ENCODE assay signal across 26 cellular contexts in the genomic region with DNA sequence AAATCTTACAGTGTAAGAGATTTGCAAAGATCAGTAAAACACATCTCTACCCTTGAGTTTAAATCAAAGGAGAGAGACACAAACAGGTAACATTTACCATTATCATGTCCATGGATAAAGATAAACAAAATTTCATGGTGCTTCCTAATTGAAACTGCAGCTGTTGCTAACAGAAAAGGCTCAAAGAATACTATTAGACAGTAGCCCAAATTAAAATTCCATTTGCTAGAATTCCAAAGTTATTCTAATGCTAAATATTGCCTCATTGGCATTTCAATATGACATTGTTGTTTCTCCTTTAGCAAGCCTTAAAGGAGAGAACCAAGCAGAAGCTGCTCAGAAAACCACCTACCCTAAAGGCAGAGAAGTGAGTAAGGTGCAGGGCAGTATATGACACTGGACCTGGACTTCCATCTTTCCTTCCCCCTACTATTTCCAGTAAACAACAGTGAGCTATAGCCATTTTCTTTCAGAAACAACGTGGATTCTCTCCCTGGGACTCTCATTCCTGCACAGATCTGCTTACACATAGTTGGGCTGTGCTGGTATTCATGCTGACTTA. TPM values are rescaled to one million over a fixed set of nuclear protein-coding genes. Genes with fewer than 3 reads are reported as not detected.
"Had no signal": no experiment of that assay in that cellular context is flagged by ENCODE, and none has a peak within 500 bp of the region (broad histone marks: within the 10 kb centered on the region; RNA-seq: fewer than 3 reads in every experiment).

No MANE protein-coding gene starts in this region.

- H3K27me3 ChIP-seq: brain microvascular endothelial cell, colonic mucosa, foreskin keratinocyte, transverse colon, vagina had no signal

- H3K4me1 Mint-ChIP-seq: activated T-helper 17 cell treated with anti-CD3 and anti-CD28 coated beads, Interleukin-2, amount 50 U/mL, for 72 hours had no signal

- H3K9me3 Mint-ChIP-seq: activated T-helper 17 cell treated with anti-CD3 and anti-CD28 coated beads, Interleukin-2, amount 50 U/mL, for 72 hours; memory B cell; neural crest cell had no signal

- H3K9me3 ChIP-seq: colonic mucosa, heart left ventricle, transverse colon, vagina had no signal

- H3K36me3 ChIP-seq: colonic mucosa, transverse colon had no signal

- H3K27ac Mint-ChIP-seq: activated CD8-positive, alpha-beta memory T cell treated with anti-CD3 and anti-CD28 coated beads, Interleukin-2, amount 10 ng/mL, durations not matched to agents 7 days and 5 days; activated T-helper 17 cell treated with anti-CD3 and anti-CD28 coated beads, Interleukin-2, amount 50 U/mL, for 72 hours; memory B cell; naive B cell had no signal

- DNase-seq: activated CD4-positive, CD25-positive, alpha-beta regulatory T cell treated with anti-CD3 and anti-CD28 coated beads, Interleukin-2, amount 50 U/mL, for 72 hours; activated CD8-positive, alpha-beta memory T cell treated with anti-CD3 and anti-CD28 coated beads, Interleukin-2, amount 10 ng/mL, durations not matched to agents 7 days and 5 days; activated naive CD4-positive, alpha-beta T cell treated with Interleukin-2 at 50 U/mL for 16 hours; brain microvascular endothelial cell; central memory CD4-positive, alpha-beta T cell; colonic mucosa; foreskin keratinocyte; heart left ventricle; naive B cell; stimulated activated CD4-positive, alpha-beta T cell treated with anti-CD3 and anti-CD28 coated beads, Interleukin-12 subunit alpha, Interleukin-12 subunit beta, amount 100 ng/mL, for 4 hours; stimulated activated CD4-positive, alpha-beta T cell treated with anti-CD3 and anti-CD28 coated beads, Interleukin-1b, Interleukin-23, amount 100 ng/mL, for 48 hours; stimulated activated CD8-positive, alpha-beta memory T cell treated with anti-CD3 and anti-CD28 coated beads, Interleukin-4, amount 100 ng/mL, for 48 hours; stimulated activated naive CD4-positive, alpha-beta T cell; transverse colon had no signal

- H3K4me1 ChIP-seq: colonic mucosa, foreskin keratinocyte had no signal

- H3K4me3 ChIP-seq: colonic mucosa, heart left ventricle, transverse colon, vagina had no signal

- H3K4me3 Mint-ChIP-seq: activated CD8-positive, alpha-beta memory T cell treated with anti-CD3 and anti-CD28 coated beads, Interleukin-2, amount 10 ng/mL, durations not matched to agents 7 days and 5 days; activated T-helper 17 cell treated with anti-CD3 and anti-CD28 coated beads, Interleukin-2, amount 50 U/mL, for 72 hours; memory B cell; naive B cell; neural crest cell had no signal

- H3K27me3 Mint-ChIP-seq: activated CD8-positive, alpha-beta memory T cell treated with anti-CD3 and anti-CD28 coated beads, Interleukin-2, amount 10 ng/mL, durations not matched to agents 7 days and 5 days; activated T-helper 17 cell treated with anti-CD3 and anti-CD28 coated beads, Interleukin-2, amount 50 U/mL, for 72 hours; memory B cell; naive B cell had no signal

- H3K27ac ChIP-seq: brain microvascular endothelial cell, colonic mucosa, foreskin keratinocyte, heart left ventricle, vagina had no signal

- ATAC-seq: activated CD8-positive, alpha-beta memory T cell treated with anti-CD3 and anti-CD28 coated beads, Interleukin-2, amount 10 ng/mL, durations not matched to agents 7 days and 5 days; activated T-helper 17 cell treated with anti-CD3 and anti-CD28 coated beads, Interleukin-2, amount 50 U/mL, for 72 hours; foreskin keratinocyte; heart left ventricle had no signal

RNA-seq across cellular contexts. Expression of gene ZCCHC13, which starts 19.5 kb away (rescaled TPM):
- total RNA-seq: activated CD8-positive, alpha-beta memory T cell treated with anti-CD3 and anti-CD28 coated beads, Interleukin-2, amount 10 ng/mL, durations not matched to agents 7 days and 5 days; activated T-helper 17 cell treated with anti-CD3 and anti-CD28 coated beads, Interleukin-2, amount 50 U/mL, for 72 hours; colonic mucosa; epithelial cell of proximal tubule; fibroblast of lung; foreskin keratinocyte; heart left ventricle; liver; mononuclear cell; neural crest cell; omental fat pad; posterior vena cava; subcutaneous adipose tissue; T-helper 1 cell treated with Interleukin-12 subunit alpha and Interleukin-12 subunit beta and Interleukin-4 antibody, amounts not matched to agents 30 ng/mL and 1 ng/mL, for 36 hours; transverse colon; vagina had no signal
